Comparison of ENCODE assay signal across 30 cellular contexts in genomic region chr2:128043041-128043440, GRCh38.
"Had no signal": no experiment of that assay in that cellular context is flagged by ENCODE, and none has a peak within 500 bp of the region (broad histone marks: within the 10 kb centered on the region; RNA-seq: fewer than 3 reads in every experiment).

No MANE protein-coding gene starts in this region.

- H3K27ac Mint-ChIP-seq: activated CD4-positive, alpha-beta T cell treated with anti-CD3 and anti-CD28 coated beads, Interleukin-2, amount 10 ng/mL, durations not matched to agents 24 days and 14 days; activated CD8-positive, alpha-beta T cell treated with anti-CD3 and anti-CD28 coated beads for 36 hours; activated naive CD4-positive, alpha-beta T cell treated with anti-CD3 and anti-CD28 coated beads, Interleukin-2, amount 50 U/mL, for 24 hours; activated naive CD8-positive, alpha-beta T cell treated with anti-CD3 and anti-CD28 coated beads, Interleukin-2, amount 10 ng/mL, durations not matched to agents 7 days and 5 days; activated T-helper 2 cell treated with anti-CD3 and anti-CD28 coated beads, Interferon-gamma antibody, Interleukin-2, Interleukin-4, amounts not matched to agents 10 μg/mL and 5 μg/mL and 100 μg/mL, durations not matched to agents 14 hours and 24 hours and 36 hours; T-helper 1 cell treated with Interleukin-12 subunit alpha and Interleukin-12 subunit beta and Interleukin-4 antibody, amounts not matched to agents 30 μg/mL and 1 μg/mL, for 36 hours; T-helper 2 cell treated with Interferon-gamma antibody and Interleukin-4, amounts not matched to agents 5 μg/mL and 100 μg/mL, for 36 hours had no signal

- H3K4me1 ChIP-seq: adrenal gland, body of pancreas, breast epithelium, Peyer's patch had no signal

- H3K4me2 ChIP-seq: SK-N-SH had no signal

- ATAC-seq: activated CD8-positive, alpha-beta T cell treated with anti-CD3 and anti-CD28 coated beads for 36 hours; body of pancreas; PC-3 had no signal

- H3K9me2 ChIP-seq: SK-N-SH had no signal

- H3K36me3 ChIP-seq: adrenal gland, breast epithelium, MG63, Peyer's patch, SJSA1 had no signal

- H3K4me3 Mint-ChIP-seq: activated CD4-positive, alpha-beta T cell treated with anti-CD3 and anti-CD28 coated beads, Interleukin-2, amount 10 ng/mL, durations not matched to agents 24 days and 14 days; activated CD8-positive, alpha-beta T cell treated with anti-CD3 and anti-CD28 coated beads for 36 hours; activated naive CD4-positive, alpha-beta T cell treated with anti-CD3 and anti-CD28 coated beads, Interleukin-2, amount 50 U/mL, for 24 hours; activated naive CD8-positive, alpha-beta T cell treated with anti-CD3 and anti-CD28 coated beads, Interleukin-2, amount 10 ng/mL, durations not matched to agents 7 days and 5 days; T-helper 1 cell treated with Interleukin-12 subunit alpha and Interleukin-12 subunit beta and Interleukin-4 antibody, amounts not matched to agents 30 μg/mL and 1 μg/mL, for 36 hours; T-helper 2 cell treated with Interferon-gamma antibody and Interleukin-4, amounts not matched to agents 5 μg/mL and 100 μg/mL, for 36 hours had no signal

- H3K4me3 ChIP-seq: adrenal gland, body of pancreas, breast epithelium, MG63, Peyer's patch, SJSA1 had no signal

- H3K27me3 ChIP-seq: adrenal gland, body of pancreas, breast epithelium, Peyer's patch, SJSA1 had no signal

- H3K9ac ChIP-seq: SK-N-SH had no signal

- FAIRE-seq: astrocyte, TTC549 had no signal

- H3K4me1 Mint-ChIP-seq: activated CD4-positive, alpha-beta T cell treated with anti-CD3 and anti-CD28 coated beads, Interleukin-2, amount 10 ng/mL, durations not matched to agents 24 days and 14 days; activated naive CD4-positive, alpha-beta T cell treated with anti-CD3 and anti-CD28 coated beads, Interleukin-2, amount 50 U/mL, for 24 hours; activated naive CD8-positive, alpha-beta T cell treated with anti-CD3 and anti-CD28 coated beads, Interleukin-2, amount 10 ng/mL, durations not matched to agents 7 days and 5 days had no signal

- H3K36me3 Mint-ChIP-seq: activated naive CD8-positive, alpha-beta T cell treated with anti-CD3 and anti-CD28 coated beads, Interleukin-2, amount 10 ng/mL, durations not matched to agents 7 days and 5 days had no signal

- DNase-seq: activated CD4-positive, alpha-beta T cell treated with anti-CD3 and anti-CD28 coated beads, Interleukin-2, amount 10 ng/mL, durations not matched to agents 24 days and 14 days; activated CD4-positive, alpha-beta T cell treated with anti-CD3 and anti-CD28 coated beads, Interleukin-2, amount 50 U/mL, for 4 hours; activated CD8-positive, alpha-beta T cell treated with anti-CD3 and anti-CD28 coated beads for 36 hours; activated gamma-delta T cell; activated naive CD4-positive, alpha-beta T cell treated with Interleukin-2 at 50 U/mL for 16 hours; activated naive CD8-positive, alpha-beta T cell treated with anti-CD3 and anti-CD28 coated beads, Interleukin-2, amount 10 ng/mL, durations not matched to agents 7 days and 5 days; activated T-cell treated with anti-CD3 and anti-CD28 coated beads, Interleukin-2, amount 50 U/mL, for 1 hour; adrenal gland; body of pancreas; MG63; NCI-H1048; NCI-H1436; NCI-H1694; NCI-H1930; NCI-H2081 treated with DMSO at 0.1 percent for 48 hours; NCI-H345; NCI-H524 treated with DMSO at 0.1 percent for 48 hours; PC-3; Peyer's patch; RPMI8226; SHP77 treated with DMSO at 0.1 percent for 48 hours; SK-N-SH had no signal

- H3K27ac ChIP-seq: adrenal gland, body of pancreas, breast epithelium, Peyer's patch, SJSA1 had no signal
